In genomic region chr12:62190921-62191746, GRCh38 we compare ENCODE assay signal across 8 cellular contexts.
A peak's percentile ranks its signal among the peaks of the same experiment; 100 is the strongest.
DNase-seq lines count a peak whose midpoint lies in the region; ATAC-seq, FAIRE-seq and TF ChIP-seq lines count a peak whose summit lies in the region.

No MANE protein-coding gene starts in this region.

- H3K27ac ChIP-seq in left ventricle myocardium inferior (replicated peaks), result no peak overlapping the region

- peaks cover 25% of the 10 kb centered on the region for H3K4me1 ChIP-seq in left ventricle myocardium inferior

- FAIRE-seq in GM12892 (lab: Jason Lieb, UNC), result no peak

- no peak for TF ChIP-seq CTCF in left ventricle myocardium inferior (IDR thresholded peaks at IDR 0.05; ENCODE audit: borderline replicate concordance)

- peaks cover 42% of the 10 kb centered on the region for H3K27me3 Mint-ChIP-seq in activated T-helper 17 cell treated with anti-CD3 and anti-CD28 coated beads, Interleukin-2, amount 50 U/mL, for 72 hours

- intact Hi-C loops in left ventricle myocardium inferior (cut with micrococcal nuclease), result no loop called here

- ATAC-seq in activated T-helper 17 cell treated with anti-CD3 and anti-CD28 coated beads, Interleukin-2, amount 50 U/mL, for 72 hours (replicated peaks), result peak; percentile 38

- peak; percentile 3 for DNase-seq in GM12892 (ENCODE audit: insufficient read length)
- peak; percentile 15 for DNase-seq in left ventricle myocardium inferior
- peak; percentile 87 for DNase-seq in retina
- no peak for DNase-seq in MV-4-11 (lab: John Stamatoyannopoulos, UW)
- DNase-seq in NCI-H2196 (lab: John Stamatoyannopoulos, UW; ENCODE audit: unreplicated experiment), result no peak
- DNase-seq in SHP77 (lab: John Stamatoyannopoulos, UW), result no peak
- DNase-seq in NCI-H187 (lab: John Stamatoyannopoulos, UW), result no peak

- H3K36me3 ChIP-seq in left ventricle myocardium inferior, result no peaks in the 10 kb centered on the region

- TF ChIP-seq POLR2A in GM12892 (IDR thresholded peaks at IDR 0.05; ENCODE audit: low read depth, low read length), result no peak

- H3K27ac Mint-ChIP-seq in activated T-helper 17 cell treated with anti-CD3 and anti-CD28 coated beads, Interleukin-2, amount 50 U/mL, for 72 hours, result no peak overlapping the region

- H3K4me1 Mint-ChIP-seq in activated T-helper 17 cell treated with anti-CD3 and anti-CD28 coated beads, Interleukin-2, amount 50 U/mL, for 72 hours, result peaks cover 8% of the 10 kb centered on the region

- H3K4me3 Mint-ChIP-seq in activated T-helper 17 cell treated with anti-CD3 and anti-CD28 coated beads, Interleukin-2, amount 50 U/mL, for 72 hours, result peak overlapping the region; percentile 78

- H3K9me3 ChIP-seq in left ventricle myocardium inferior (replicated peaks), result no peaks in the 10 kb centered on the region

- H3K9me3 Mint-ChIP-seq in activated T-helper 17 cell treated with anti-CD3 and anti-CD28 coated beads, Interleukin-2, amount 50 U/mL, for 72 hours, result no peaks in the 10 kb centered on the region

- peak overlapping the region; percentile 58 for H3K4me3 ChIP-seq in left ventricle myocardium inferior

- peaks cover 7% of the 10 kb centered on the region for H3K36me3 Mint-ChIP-seq in activated T-helper 17 cell treated with anti-CD3 and anti-CD28 coated beads, Interleukin-2, amount 50 U/mL, for 72 hours (ENCODE audit: low read depth)

- peaks cover 54% of the 10 kb centered on the region for H3K27me3 ChIP-seq in left ventricle myocardium inferior (ENCODE audit: low read depth)

Comparison
In these comparisons a context has a peak if more than half of its experiments do, and no peak if none do; other contexts are left out.
1. DNase-seq: peak in GM12892 (single experiment), left ventricle myocardium inferior (single experiment) and retina (single experiment); none in MV-4-11 (single experiment), NCI-H2196 (single experiment), SHP77 (0 of 2) and NCI-H187 (0 of 2).